Comparison of ENCODE assay signal across 29 cellular contexts in genomic region chr7:90900640-90901353, GRCh38.
A peak's percentile ranks its signal among the peaks of the same experiment; 100 is the strongest.
DNase-seq lines count a peak whose midpoint lies in the region; ATAC-seq and TF ChIP-seq lines count a peak whose summit lies in the region.
"Had no signal": no experiment of that assay in that cellular context is flagged by ENCODE, and none has a peak within 500 bp of the region (broad histone marks: within the 10 kb centered on the region; RNA-seq: fewer than 3 reads in every experiment).

No MANE protein-coding gene starts in this region.

- H3K4me3 ChIP-seq in Caco-2 (ENCODE audit: low read depth, low read length) (no peak overlapping the region), fibroblast of pulmonary artery (replicated peaks; ENCODE audit: low read depth, low read length) (no peak overlapping the region), H7 (ENCODE audit: insufficient read depth, low read depth, low read length) (no peak overlapping the region)
- H3K4me3 ChIP-seq: colonic mucosa, GM12878, heart right ventricle, lower lobe of right lung, Peyer's patch, thoracic aorta had no signal

- POLR2A ChIA-PET in Caco-2 (lab: Charles Lee): interaction anchor here (0.7 kb wide), 1 partner anchor 922 kb away, joined by 4 read pairs; no protein-coding TSS in a partner anchor

- no peaks in the 10 kb centered on the region for H3K9me3 Mint-ChIP-seq in Caco-2 (ENCODE audit: unreplicated experiment)
- H3K9me3 Mint-ChIP-seq in mesothelial cell of epicardium: peaks cover 3% of the 10 kb centered on the region
- H3K9me3 Mint-ChIP-seq: activated CD4-positive, alpha-beta T cell treated with anti-CD3 and anti-CD28 coated beads, Interleukin-2, amount 10 ng/mL, durations not matched to agents 24 days and 14 days; H9; neural crest cell had no signal

- H3K27me3 ChIP-seq in Caco-2 (replicated peaks; ENCODE audit: control insufficient read depth, insufficient read depth, low read length) (no peaks in the 10 kb centered on the region), H7 (ENCODE audit: control insufficient read depth, insufficient read depth, low read length) (no peaks in the 10 kb centered on the region)
- H3K27me3 ChIP-seq: colonic mucosa, foreskin keratinocyte, heart right ventricle, Peyer's patch had no signal

- ATAC-seq in HG03108 (IDR thresholded peaks at IDR 0.05; ENCODE audit: unreplicated experiment): no peak
- ATAC-seq: activated naive CD4-positive, alpha-beta T cell treated with anti-CD3 and anti-CD28 coated beads, Interleukin-2, amount 50 U/mL, for 72 hours; foreskin keratinocyte; GM12878; heart right ventricle; lower lobe of right lung; right cardiac atrium had no signal

- DNase-seq in Caco-2 (peak; percentile 38 to 59), NCI-H510A treated with DMSO at 0.1 percent for 48 hours (lab: John Stamatoyannopoulos, UW) (peak; percentile 15), fibroblast of pulmonary artery (ENCODE audit: low read depth) (peak; percentile 39), myocyte (ENCODE audit: low read depth) (peak; percentile 40), KBM-7 (no peak), H7 (no peak), mesothelial cell of epicardium (ENCODE audit: low spot score in 2 of 2, unreplicated experiment in 2 of 2) (no peak)
- DNase-seq: activated CD4-positive, alpha-beta T cell treated with anti-CD3 and anti-CD28 coated beads, Interleukin-2, amount 10 ng/mL, durations not matched to agents 24 days and 14 days; activated CD8-positive, alpha-beta memory T cell treated with anti-CD3 and anti-CD28 coated beads for 24 hours; AML-193; CD4-positive, CD25-positive, alpha-beta regulatory T cell; colonic mucosa; effector CD8-positive, alpha-beta T cell; foreskin keratinocyte; H9; heart right ventricle; Kasumi-1; lower lobe of right lung; NCI-H1417 treated with DMSO at 0.1 percent for 48 hours; Peyer's patch; right cardiac atrium; stimulated activated CD4-positive, alpha-beta T cell treated with anti-CD3 and anti-CD28 coated beads, Interleukin-2, amount 100 ng/mL, for 24 hours had no signal

- in situ Hi-C loops in KBM-7 (cut with MboI; ENCODE audit: low pct_unique_long_range_greater_than_20kb, low sequenced_read_pairs): no loop called here

- no peak for TF ChIP-seq CTCF in Caco-2 (IDR thresholded peaks at IDR 0.05; ENCODE audit: insufficient read depth in 1 of 2, low read depth in 1 of 2, low read length in 1 of 2, severe bottlenecking in 1 of 2, unreplicated experiment in 1 of 2)
- TF ChIP-seq CTCF in fibroblast of pulmonary artery (IDR thresholded peaks at IDR 0.05; ENCODE audit: low read length, missing control alignments): no peak
- TF ChIP-seq CTCF in mesothelial cell of epicardium (IDR thresholded peaks at IDR 0.05; ENCODE audit: unreplicated experiment): no peak

- no peaks in the 10 kb centered on the region for H3K4me1 ChIP-seq in Caco-2
- H3K4me1 ChIP-seq: colonic mucosa, foreskin keratinocyte, heart right ventricle, lower lobe of right lung, parathyroid adenoma, Peyer's patch had no signal

- intact Hi-C loops in Caco-2 (cut with micrococcal nuclease; ENCODE audit: unreplicated experiment): loop anchor here (1.0 to 10.0 kb wide), 2 partner anchors 28 to 186 kb away; no protein-coding TSS in a partner anchor

- H3K4me3 Mint-ChIP-seq in Caco-2 (ENCODE audit: unreplicated experiment) (peak overlapping the region; percentile 15), mesothelial cell of epicardium (no peak overlapping the region)
- H3K4me3 Mint-ChIP-seq: activated CD4-positive, alpha-beta T cell treated with anti-CD3 and anti-CD28 coated beads, Interleukin-2, amount 10 ng/mL, durations not matched to agents 24 days and 14 days; CD4-positive, CD25-positive, alpha-beta regulatory T cell; H9; neural crest cell; stimulated activated naive CD8-positive, alpha-beta T cell treated with anti-CD3 and anti-CD28 coated beads, Interleukin-15, Interleukin-2, amounts not matched to agents 100 ng/mL and 50 ng/mL, for 24 hours had no signal

- no peaks in the 10 kb centered on the region for H3K36me3 ChIP-seq in Caco-2 (ENCODE audit: control insufficient read depth, insufficient read depth, low read length)
- H3K36me3 ChIP-seq in H7 (replicated peaks; ENCODE audit: control insufficient read depth, insufficient read depth, low read length): no peaks in the 10 kb centered on the region
- H3K36me3 ChIP-seq: colonic mucosa, heart right ventricle, lower lobe of right lung, Peyer's patch, thoracic aorta had no signal

- H3K27me3 Mint-ChIP-seq in Caco-2 (ENCODE audit: insufficient read depth, unreplicated experiment) (no peaks in the 10 kb centered on the region), mesothelial cell of epicardium (ENCODE audit: low read depth) (no peaks in the 10 kb centered on the region)
- H3K27me3 Mint-ChIP-seq: CD4-positive, CD25-positive, alpha-beta regulatory T cell; stimulated activated naive CD8-positive, alpha-beta T cell treated with anti-CD3 and anti-CD28 coated beads, Interleukin-15, Interleukin-2, amounts not matched to agents 100 ng/mL and 50 ng/mL, for 24 hours had no signal

- H3K27ac Mint-ChIP-seq in Caco-2 (ENCODE audit: unreplicated experiment): peak overlapping the region; percentile 20
- H3K27ac Mint-ChIP-seq in mesothelial cell of epicardium: no peak overlapping the region
- H3K27ac Mint-ChIP-seq: activated CD4-positive, alpha-beta T cell treated with anti-CD3 and anti-CD28 coated beads, Interleukin-2, amount 10 ng/mL, durations not matched to agents 24 days and 14 days; activated naive CD4-positive, alpha-beta T cell treated with anti-CD3 and anti-CD28 coated beads, Interleukin-2, amount 50 U/mL, for 72 hours; CD4-positive, CD25-positive, alpha-beta regulatory T cell; H9; stimulated activated naive CD8-positive, alpha-beta T cell treated with anti-CD3 and anti-CD28 coated beads, Interleukin-15, Interleukin-2, amounts not matched to agents 100 ng/mL and 50 ng/mL, for 24 hours had no signal

- CTCF ChIA-PET in Caco-2 (lab: Charles Lee): interaction anchor here (1.0 kb wide), 1 partner anchor 28 kb away, joined by 3 read pairs; no protein-coding TSS in a partner anchor

- no TSS peak for BruUV-seq in Caco-2 (replicated peaks; lab: Mats Ljungman, UMichigan)

- H3K4me1 Mint-ChIP-seq in Caco-2 (ENCODE audit: low read depth, unreplicated experiment): peaks cover 17% of the 10 kb centered on the region
- no peaks in the 10 kb centered on the region for H3K4me1 Mint-ChIP-seq in mesothelial cell of epicardium
- H3K4me1 Mint-ChIP-seq: activated CD4-positive, alpha-beta T cell treated with anti-CD3 and anti-CD28 coated beads, Interleukin-2, amount 10 ng/mL, durations not matched to agents 24 days and 14 days; neural crest cell had no signal

- H3K9me3 ChIP-seq in Caco-2: no peaks in the 10 kb centered on the region
- H3K9me3 ChIP-seq: colonic mucosa, heart right ventricle, lower lobe of right lung, Peyer's patch, thoracic aorta had no signal

- H3K36me3 Mint-ChIP-seq in Caco-2 (ENCODE audit: insufficient read depth, unreplicated experiment) (no peaks in the 10 kb centered on the region), mesothelial cell of epicardium (peaks cover 8% of the 10 kb centered on the region)
- H3K36me3 Mint-ChIP-seq: activated naive CD4-positive, alpha-beta T cell treated with anti-CD3 and anti-CD28 coated beads, Interleukin-2, amount 50 U/mL, for 72 hours; CD4-positive, CD25-positive, alpha-beta regulatory T cell had no signal

Comparison
In these comparisons a context has a peak if more than half of its experiments do, and no peak if none do; other contexts are left out.
1. DNase-seq: peak in Caco-2 (2 of 2), NCI-H510A treated with DMSO at 0.1 percent for 48 hours (single experiment), fibroblast of pulmonary artery (single experiment) and myocyte (single experiment); none in KBM-7 (single experiment), H7 (single experiment) and mesothelial cell of epicardium (0 of 2).